13 cellular contexts compared by ENCODE assay signal in the genomic region with DNA sequence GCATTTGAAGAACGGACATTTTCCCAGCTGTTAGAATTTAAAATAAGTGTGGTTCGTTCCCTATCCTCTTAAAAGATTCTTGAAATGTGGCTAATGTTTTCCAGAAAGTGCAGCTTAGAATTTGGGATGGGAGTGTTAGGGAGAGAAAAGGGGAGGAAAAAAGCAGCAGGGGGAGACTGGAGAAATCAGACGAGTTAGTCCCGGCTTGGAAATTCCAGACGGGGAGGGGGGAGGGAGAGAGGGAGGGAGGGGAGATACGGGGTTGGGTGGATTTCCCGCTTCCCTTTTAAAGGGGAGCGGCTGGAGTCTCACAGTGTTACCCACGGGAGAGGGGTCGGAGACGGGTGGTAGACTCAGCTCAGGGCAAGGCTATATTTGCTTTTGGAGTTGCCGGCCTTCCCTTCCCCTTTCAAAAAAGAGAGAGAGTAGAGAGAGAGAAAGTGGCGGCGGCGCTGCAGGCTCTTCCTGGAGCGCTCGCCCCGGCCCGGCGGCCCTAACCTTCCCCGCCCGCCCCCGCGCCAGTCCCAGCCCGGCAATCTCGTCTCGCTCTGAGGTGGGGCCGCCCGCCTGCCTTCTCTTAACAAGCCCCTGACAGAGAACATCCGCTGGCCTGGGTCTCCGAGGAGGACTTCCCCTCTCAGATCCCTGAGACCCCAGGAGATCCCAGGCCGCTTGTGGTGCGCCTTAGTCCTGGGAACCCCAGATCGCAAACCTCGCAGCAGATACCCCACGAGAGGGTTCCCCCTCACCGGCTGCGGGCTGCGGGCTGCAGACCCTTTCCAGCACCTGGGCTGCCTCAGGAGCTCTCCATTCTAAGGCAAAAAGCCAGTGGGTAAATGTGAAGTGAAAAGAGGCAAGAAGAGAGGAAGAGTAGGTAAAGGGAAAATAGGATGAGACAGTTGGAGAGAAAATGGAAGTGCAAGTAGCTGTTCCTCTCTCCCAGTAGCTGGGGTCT. TPM values are rescaled to one million over a fixed set of nuclear protein-coding genes. Genes with fewer than 3 reads are reported as not detected.
DNase-seq lines count a peak whose midpoint lies in the region; ATAC-seq and TF ChIP-seq lines count a peak whose summit lies in the region.
"Had no signal": no experiment of that assay in that cellular context is flagged by ENCODE, and none has a peak within 500 bp of the region (broad histone marks: within the 10 kb centered on the region; RNA-seq: fewer than 3 reads in every experiment).

No MANE protein-coding gene starts in this region.

- peak overlapping the region; percentile 83 for H3K4me3 Mint-ChIP-seq in WTC11
- H3K4me3 Mint-ChIP-seq in stimulated activated naive CD8-positive, alpha-beta T cell treated with anti-CD3 and anti-CD28 coated beads, Interleukin-15, Interleukin-2, amounts not matched to agents 100 ng/mL and 50 ng/mL, for 24 hours = peak overlapping the region; percentile 24
- H3K4me3 Mint-ChIP-seq in T-helper 17 cell = no peak overlapping the region

- no peak for TF ChIP-seq CTCF in WTC11 (IDR thresholded peaks at IDR 0.05)

- H3K36me3 Mint-ChIP-seq in WTC11 (peaks cover 52% of the 10 kb centered on the region), T-helper 17 cell (ENCODE audit: low read depth) (peaks cover 7% of the 10 kb centered on the region)
- H3K36me3 Mint-ChIP-seq in stimulated activated naive CD8-positive, alpha-beta T cell treated with anti-CD3 and anti-CD28 coated beads, Interleukin-15, Interleukin-2, amounts not matched to agents 100 ng/mL and 50 ng/mL, for 24 hours (ENCODE audit: low read depth) = no peaks in the 10 kb centered on the region

- H3K4me1 Mint-ChIP-seq in WTC11 (peaks cover 69% of the 10 kb centered on the region), T-helper 17 cell (peaks cover 2% of the 10 kb centered on the region)
- peaks cover 9% of the 10 kb centered on the region for H3K4me1 Mint-ChIP-seq in stimulated activated naive CD8-positive, alpha-beta T cell treated with anti-CD3 and anti-CD28 coated beads, Interleukin-15, Interleukin-2, amounts not matched to agents 100 ng/mL and 50 ng/mL, for 24 hours (ENCODE audit: low read depth)

- peak overlapping the region; percentile 46 for H3K4me3 ChIP-seq in iPS-11a (ENCODE audit: low read depth, low read length)
- H3K4me3 ChIP-seq: coronary artery had no signal

- ATAC-seq in WTC11 (peak; percentile 55), T-helper 17 cell (no peak), GM21717 (IDR thresholded peaks at IDR 0.05; ENCODE audit: unreplicated experiment) (no peak), GM21723 (IDR thresholded peaks at IDR 0.05; ENCODE audit: unreplicated experiment) (no peak)
- ATAC-seq: left cardiac atrium, sciatic nerve had no signal

- no peaks in the 10 kb centered on the region for H3K27me3 Mint-ChIP-seq in WTC11 (ENCODE audit: low read depth)
- peaks cover 95% of the 10 kb centered on the region for H3K27me3 Mint-ChIP-seq in stimulated activated naive CD8-positive, alpha-beta T cell treated with anti-CD3 and anti-CD28 coated beads, Interleukin-15, Interleukin-2, amounts not matched to agents 100 ng/mL and 50 ng/mL, for 24 hours
- peaks cover 89% of the 10 kb centered on the region for H3K27me3 Mint-ChIP-seq in T-helper 17 cell

- H3K9me3 ChIP-seq in T-helper 17 cell (ENCODE audit: control insufficient read depth, low read length, poor library complexity, severe bottlenecking) = peaks cover 5% of the 10 kb centered on the region

- CTCF ChIA-PET in WTC11 (lab: Charles Lee) = interaction anchor here (0.6 to 2.3 kb wide), 6 partner anchors 10 to 81 kb away, joined by 3 to 8 read pairs (median 6); no protein-coding TSS in a partner anchor

- H3K27ac Mint-ChIP-seq in WTC11 (peak overlapping the region; percentile 55), T-helper 17 cell (no peak overlapping the region)
- no peak overlapping the region for H3K27ac Mint-ChIP-seq in stimulated activated naive CD8-positive, alpha-beta T cell treated with anti-CD3 and anti-CD28 coated beads, Interleukin-15, Interleukin-2, amounts not matched to agents 100 ng/mL and 50 ng/mL, for 24 hours

- peak; percentile 57 for DNase-seq in activated CD8-positive, alpha-beta memory T cell treated with anti-CD3 and anti-CD28 coated beads for 24 hours
- no peak for DNase-seq in activated CD8-positive, alpha-beta memory T cell treated with anti-CD3 and anti-CD28 coated beads, Interleukin-2, amount 50 U/mL, for 4 hours
- DNase-seq in WTC11 (ENCODE audit: low spot score) = peak; percentile 54
- DNase-seq in T-helper 17 cell = no peak
- DNase-seq: activated T-cell treated with anti-CD3 and anti-CD28 coated beads for 4 hours, left cardiac atrium, NCI-H2029 treated with DMSO at 0.1 percent for 48 hours had no signal

- POLR2A ChIA-PET in WTC11 (lab: Charles Lee) = interaction anchor here (0.6 to 1.6 kb wide), 3 partner anchors 11 to 357 kb away, joined by 3 to 6 read pairs (median 4); no protein-coding TSS in a partner anchor

- H3K9me3 Mint-ChIP-seq in WTC11 = no peaks in the 10 kb centered on the region
- H3K9me3 Mint-ChIP-seq in stimulated activated naive CD8-positive, alpha-beta T cell treated with anti-CD3 and anti-CD28 coated beads, Interleukin-15, Interleukin-2, amounts not matched to agents 100 ng/mL and 50 ng/mL, for 24 hours = no peaks in the 10 kb centered on the region

TF ChIP-seq in WTC11, 78 proteins besides CTCF, POLR2A, EP300 and RAD21:
- TF ChIP-seq SOX15 (CRISPR knock-in tag; IDR thresholded peaks at IDR 0.05) (no peak), TP53 (CRISPR knock-in tag; IDR thresholded peaks at IDR 0.05) (0 out of 2 replicates have a peak, but pooled peaks have one; percentile 27), FOXK1 (CRISPR knock-in tag; IDR thresholded peaks at IDR 0.05) (no peak), ZNF138 (CRISPR knock-in tag; conservative IDR thresholded peaks at IDR 0.05) (no peak), ZNF219 (CRISPR knock-in tag; IDR thresholded peaks at IDR 0.05; ENCODE audit: borderline replicate concordance) (no peak), ZNF423 (CRISPR knock-in tag; IDR thresholded peaks at IDR 0.05) (no peak)
- TF ChIP-seq, protein P1, sequence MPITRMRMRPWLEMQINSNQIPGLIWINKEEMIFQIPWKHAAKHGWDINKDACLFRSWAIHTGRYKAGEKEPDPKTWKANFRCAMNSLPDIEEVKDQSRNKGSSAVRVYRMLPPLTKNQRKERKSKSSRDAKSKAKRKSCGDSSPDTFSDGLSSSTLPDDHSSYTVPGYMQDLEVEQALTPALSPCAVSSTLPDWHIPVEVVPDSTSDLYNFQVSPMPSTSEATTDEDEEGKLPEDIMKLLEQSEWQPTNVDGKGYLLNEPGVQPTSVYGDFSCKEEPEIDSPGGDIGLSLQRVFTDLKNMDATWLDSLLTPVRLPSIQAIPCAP (CRISPR knock-in tag; IDR thresholded peaks at IDR 0.05) = no peak

RNA-seq across cellular contexts. Expression of a gene that starts 6.6 kb away (rescaled TPM):
- total RNA-seq in WTC11 (2021) (392 to 434 TPM (median 423 TPM) in 3 replicates), T-helper 17 cell (not detected)
- total RNA-seq: sciatic nerve had no signal

RNA-seq across cellular contexts. Expression of a gene that starts 35.4 kb away (rescaled TPM):
- 0.39 TPM in 1 of 3 replicates, not detected in the others for total RNA-seq in WTC11 (2021)
- not detected for total RNA-seq in T-helper 17 cell
- total RNA-seq: left cardiac atrium, sciatic nerve had no signal

RNA-seq across cellular contexts. Expression of a gene that starts 59.2 kb away (rescaled TPM):
- total RNA-seq in WTC11 (2021) (116 to 136 TPM (median 127 TPM) in 3 replicates), T-helper 17 cell (10 to 100 TPM; 53.8 to 70.6 TPM)

Comparison
In these comparisons a context has a peak if more than half of its experiments do, and no peak if none do; other contexts are left out.
1. DNase-seq: peak in activated CD8-positive, alpha-beta memory T cell treated with anti-CD3 and anti-CD28 coated beads for 24 hours (single experiment) and WTC11 (single experiment); none in activated CD8-positive, alpha-beta memory T cell treated with anti-CD3 and anti-CD28 coated beads, Interleukin-2, amount 50 U/mL, for 4 hours (single experiment) and T-helper 17 cell (0 of 3).
2. RNA of a gene that starts 6.6 kb away (total RNA-seq): 392 to 434 TPM in WTC11; not detected in T-helper 17 cell; every median in the first group is over 100 times any median in the second.